In genomic region chr4:39363773-39364393, GRCh38 we compare ENCODE assay signal across 13 cellular contexts. TPM values are rescaled to one million over a fixed set of nuclear protein-coding genes. Genes with fewer than 3 reads are reported as not detected.
DNase-seq lines count a peak whose midpoint lies in the region; ATAC-seq and TF ChIP-seq lines count a peak whose summit lies in the region.
"Had no signal": no experiment of that assay in that cellular context is flagged by ENCODE, and none has a peak within 500 bp of the region (broad histone marks: within the 10 kb centered on the region; RNA-seq: fewer than 3 reads in every experiment).

No MANE protein-coding gene starts in this region.

- peaks cover 0 to 6% of the 10 kb centered on the region in 2 donors for H3K4me1 ChIP-seq in breast epithelium

- H3K4me3 Mint-ChIP-seq in MCF 10A (ENCODE audit: unreplicated experiment) (peak overlapping the region; percentile 91), IgD-negative memory B cell (peak overlapping the region; percentile 68 to 97 (median 76)), brain (peak overlapping the region; percentile 69 to 95 (median 75))

- BruUV-seq in MCF 10A (replicated peaks; lab: Mats Ljungman, UMichigan): no TSS peak

- H3K36me3 ChIP-seq in breast epithelium: peaks cover 7% of the 10 kb centered on the region
- H3K36me3 ChIP-seq: thyroid gland had no signal

- no peaks in the 10 kb centered on the region for H3K9me3 Mint-ChIP-seq in MCF 10A (ENCODE audit: unreplicated experiment)
- no peaks in the 10 kb centered on the region for H3K9me3 Mint-ChIP-seq in IgD-negative memory B cell
- peaks cover 0 to 3% (median 2%) of the 10 kb centered on the region in 5 experiments for H3K9me3 Mint-ChIP-seq in brain

- no peaks in the 10 kb centered on the region for H3K27me3 ChIP-seq in breast epithelium
- H3K27me3 ChIP-seq: thyroid gland had no signal

- intact Hi-C loops in MCF 10A (cut with micrococcal nuclease): no loop called here
- intact Hi-C loops in breast epithelium (cut with DNase I; ENCODE audit: low total_unique reads): no loop called here

- H3K27ac Mint-ChIP-seq in MCF 10A (ENCODE audit: low read depth, unreplicated experiment) (no peak overlapping the region), IgD-negative memory B cell (peak overlapping the region; percentile 4 to 94 (median 83)), brain (no peak overlapping the region)

- CTCF ChIA-PET in MCF 10A (lab: Yijun Ruan, JAX): interaction anchor here (0.6 to 1.0 kb wide), 3 partner anchors 59 to 456 kb away, joined by 3 read pairs; no protein-coding TSS in a partner anchor

- no peak for TF ChIP-seq POLR2A in breast epithelium (IDR thresholded peaks at IDR 0.05)

- POLR2A ChIA-PET in MCF 10A (lab: Yijun Ruan, JAX): interaction anchor here (1.2 to 5.8 kb wide), 5 partner anchors 10 to 334 kb away, joined by 3 to 105 read pairs (median 12); partner anchors contain the start of genes LIAS, RPL9 and UBE2K

- H3K36me3 Mint-ChIP-seq in MCF 10A (ENCODE audit: insufficient read depth, unreplicated experiment) (peaks cover 16% of the 10 kb centered on the region), IgD-negative memory B cell (no peaks in the 10 kb centered on the region), brain (peaks cover 16% of the 10 kb centered on the region)

- H3K9me3 ChIP-seq in breast epithelium: no peaks in the 10 kb centered on the region
- H3K9me3 ChIP-seq: thyroid gland had no signal

- no peaks in the 10 kb centered on the region for H3K27me3 Mint-ChIP-seq in MCF 10A (ENCODE audit: insufficient read depth, unreplicated experiment)
- no peaks in the 10 kb centered on the region for H3K27me3 Mint-ChIP-seq in IgD-negative memory B cell
- H3K27me3 Mint-ChIP-seq in brain: peaks cover 3% of the 10 kb centered on the region

- TF ChIP-seq CTCF in MCF 10A (IDR thresholded peaks at IDR 0.05; ENCODE audit: unreplicated experiment): no peak
- no peak for TF ChIP-seq CTCF in breast epithelium (IDR thresholded peaks at IDR 0.05)
- TF ChIP-seq CTCF in brain (conservative IDR thresholded peaks at IDR 0.05): no peak

- DNase-seq in MCF 10A (ENCODE audit: unreplicated experiment): no peak
- no peak for DNase-seq in breast epithelium (ENCODE audit: low spot score in 2 of 2)
- no peak for DNase-seq in globus pallidus (ENCODE audit: low spot score)
- no peak for DNase-seq in GM03348 (ENCODE audit: low spot score)
- no peak for DNase-seq in GM19240 (ENCODE audit: insufficient read length, low spot score)
- DNase-seq: activated CD8-positive, alpha-beta memory T cell treated with anti-CD3 and anti-CD28 coated beads, Interleukin-2, amount 50 U/mL, for 48 hours; NCI-H524 treated with DMSO at 0.1 percent for 48 hours; thyroid gland had no signal

- no peak for ATAC-seq in HG02973 (IDR thresholded peaks at IDR 0.05; ENCODE audit: unreplicated experiment)

- no peak overlapping the region for H3K4me3 ChIP-seq in breast epithelium
- H3K4me3 ChIP-seq: thyroid gland had no signal

- H3K4me1 Mint-ChIP-seq in MCF 10A (ENCODE audit: insufficient read depth, unreplicated experiment) (peaks cover 32% of the 10 kb centered on the region), IgD-negative memory B cell (peaks cover 35 to 44% (median 41%) of the 10 kb centered on the region in 3 donors), brain (peaks cover 40% of the 10 kb centered on the region)

- no peak overlapping the region for H3K27ac ChIP-seq in breast epithelium
- H3K27ac ChIP-seq: thyroid gland had no signal

RNA-seq across cellular contexts. Expression of gene RFC1, which starts 2.3 kb away (rescaled TPM):
- 84.7 and 99.5 TPM in 2 replicates for total RNA-seq in MCF 10A (2022)
- 10 to 100 TPM; 39.3 to 43.6 (median 41.8) TPM for total RNA-seq in breast epithelium
- polyA plus RNA-seq in IgD-negative memory B cell: 39.7 TPM
- polyA plus RNA-seq in brain (ENCODE audit: insufficient read depth, low read depth, low replicate concordance): 20.7 TPM

RNA-seq across cellular contexts. Expression of gene KLB, which starts 42.8 kb away (rescaled TPM):
- not detected in 2 replicates for total RNA-seq in MCF 10A (2022)
- 10 to 100 TPM in 1 of 3 donors, 1 to 10 TPM in 2; 2.0 to 23.2 (median 4.6) TPM for total RNA-seq in breast epithelium
- polyA plus RNA-seq in IgD-negative memory B cell: 0.09 TPM
- polyA plus RNA-seq in brain (ENCODE audit: insufficient read depth, low read depth, low replicate concordance): not detected
- total RNA-seq: fibroblast of villous mesenchyme, pulmonary artery endothelial cell had no signal

Comparison
In these comparisons a context has a peak if more than half of its experiments do, and no peak if none do; other contexts are left out.
1. H3K27ac Mint-ChIP-seq: peak in IgD-negative memory B cell (3 of 3); none in MCF 10A (single experiment) and brain (0 of 5).
2. Peak in every context shown above with its lines, with median percentiles within 50 percentile points of each other: H3K4me3 Mint-ChIP-seq.